ENCODE assay signal across 8 cellular contexts in genomic region chr5:54311178-54311811, GRCh38. TPM values are rescaled to one million over a fixed set of nuclear protein-coding genes. Genes with fewer than 3 reads are reported as not detected.
A peak's percentile ranks its signal among the peaks of the same experiment; 100 is the strongest.
DNase-seq lines count a peak whose midpoint lies in the region; ATAC-seq and TF ChIP-seq lines count a peak whose summit lies in the region.

No MANE protein-coding gene starts in this region.

- H3K27ac ChIP-seq in IMR-90 (ENCODE audit: insufficient read depth, low read length) (peak overlapping the region; percentile 79), iPS DF 6.9 (ENCODE audit: low read length) (no peak overlapping the region), skeletal muscle tissue (ENCODE audit: low read depth, low read length) (peak overlapping the region; percentile 74)

- H3K27me3 ChIP-seq in IMR-90 (ENCODE audit: control insufficient read depth, insufficient read depth, low read length) (peaks cover 3% of the 10 kb centered on the region; the same call in 1 of the 2 replicates), adipocyte (replicated peaks; ENCODE audit: control insufficient read depth, insufficient read depth, low read length) (no peaks in the 10 kb centered on the region), iPS DF 6.9 (ENCODE audit: control insufficient read depth, insufficient read depth, low read length) (no peaks in the 10 kb centered on the region), skeletal muscle tissue (ENCODE audit: control insufficient read depth in 3 of 3, insufficient read depth in 3 of 3, low read length in 3 of 3) (no peaks in the 10 kb centered on the region)

- dilution Hi-C loops in IMR-90 (cut with HindIII; ENCODE audit: low sequenced_read_pairs, unreplicated experiment): no loop called here

- H3K18ac ChIP-seq in IMR-90 (ENCODE audit: low read depth, low read length): peak overlapping the region; percentile 19; the same call in 1 of the 2 replicates

- H2BK5ac ChIP-seq in IMR-90 (ENCODE audit: low read depth, low read length, poor library complexity, severe bottlenecking): no peak overlapping the region

- peak; percentile 35 for DNase-seq in Daoy (ENCODE audit: low read depth)
- peak; percentile 26 for DNase-seq in IMR-90
- DNase-seq in adipocyte (ENCODE audit: low read depth): peak; percentile 68
- no peak for DNase-seq in iPS DF 6.9 (ENCODE audit: low read depth, low spot score)
- DNase-seq in islet precursor cell: no peak

- H3K9ac ChIP-seq in IMR-90 (ENCODE audit: low read depth, low read length) (peak overlapping the region; percentile 72), adipocyte (ENCODE audit: low read length) (peak overlapping the region; percentile 98), skeletal muscle tissue (ENCODE audit: low read depth in 1 of 3, low read length in 3 of 3) (peak overlapping the region; percentile 81 to 94 (median 93))

- H3K4ac ChIP-seq in IMR-90 (ENCODE audit: low read depth, low read length): peak overlapping the region; percentile 57

- no peaks in the 10 kb centered on the region; the same call in 1 of the 2 replicates for H3K9me1 ChIP-seq in IMR-90 (ENCODE audit: insufficient read depth, low read length)

- no peak overlapping the region; the same call in 1 of the 2 replicates for H2BK120ac ChIP-seq in IMR-90 (ENCODE audit: low read depth, low read length)

- H3K4me3 ChIP-seq in IMR-90 (ENCODE audit: insufficient read depth, low read depth, low read length): peak overlapping the region; percentile 62
- H3K4me3 ChIP-seq in adipocyte (ENCODE audit: low read length): peak overlapping the region; percentile 99
- H3K4me3 ChIP-seq in iPS DF 6.9 (ENCODE audit: low read length): peak overlapping the region; percentile 88; the same call in 1 of the 2 replicates
- H3K4me3 ChIP-seq in skeletal muscle tissue (ENCODE audit: low read length in 3 of 3): peak overlapping the region; percentile 92 to 97 (median 94)

- H2BK20ac ChIP-seq in IMR-90 (ENCODE audit: low read depth, low read length): no peak overlapping the region

- no TSS peak for BruUV-seq in IMR-90 (replicated peaks; lab: Mats Ljungman, UMichigan)

- no peaks in the 10 kb centered on the region; the same call in 1 of the 2 replicates for H3K4me1 ChIP-seq in IMR-90 (ENCODE audit: control insufficient read depth, insufficient read depth, low read length)
- H3K4me1 ChIP-seq in adipocyte (ENCODE audit: control insufficient read depth, insufficient read depth, low read length): peaks cover 18% of the 10 kb centered on the region
- H3K4me1 ChIP-seq in iPS DF 6.9 (ENCODE audit: control insufficient read depth, insufficient read depth, low read length): no peaks in the 10 kb centered on the region
- peaks cover 10 to 15% (median 14%) of the 10 kb centered on the region in 3 donors for H3K4me1 ChIP-seq in skeletal muscle tissue (ENCODE audit: control insufficient read depth in 3 of 3, insufficient read depth in 3 of 3, low read length in 3 of 3)

- no peak overlapping the region for H2AK5ac ChIP-seq in IMR-90 (ENCODE audit: low read depth, low read length)

- peaks cover 0 to 14% of the 10 kb centered on the region in 2 experiments; a peak in 2 of 4 replicates for H3K79me1 ChIP-seq in IMR-90 (ENCODE audit: low read depth in 1 of 2, low read length in 2 of 2)

- H3K36me3 ChIP-seq in IMR-90 (ENCODE audit: control insufficient read depth, insufficient read depth, low read length) (no peaks in the 10 kb centered on the region), adipocyte (ENCODE audit: control insufficient read depth, insufficient read depth, low read length, severe bottlenecking) (no peaks in the 10 kb centered on the region), iPS DF 6.9 (ENCODE audit: control insufficient read depth, insufficient read depth, low read length) (no peaks in the 10 kb centered on the region), skeletal muscle tissue (ENCODE audit: control insufficient read depth in 3 of 3, insufficient read depth in 3 of 3, low read length in 3 of 3) (no peaks in the 10 kb centered on the region)

- TF ChIP-seq CTCF in IMR-90 (conservative IDR thresholded peaks at IDR 0.05; ENCODE audit: low read depth, low read length): no peak

- H4K5ac ChIP-seq in IMR-90 (ENCODE audit: low read depth, low read length): peak overlapping the region; percentile 9; the same call in 1 of the 2 replicates

- no peak overlapping the region for H3K56ac ChIP-seq in IMR-90 (ENCODE audit: extremely low read depth, insufficient read depth, low read length)

- TF ChIP-seq POLR2A in IMR-90 (IDR thresholded peaks at IDR 0.05; ENCODE audit: low read depth, low read length): no peak

- intact Hi-C loops in IMR-90 (cut with micrococcal nuclease): loop anchor here (2.0 kb wide), 1 partner anchor 178 kb away; no protein-coding TSS in a partner anchor

- peak overlapping the region in 1 of 2 experiments; percentile 65; a peak in 1 of 4 replicates for H4K8ac ChIP-seq in IMR-90 (ENCODE audit: low read depth in 2 of 2, low read length in 2 of 2)

- ATAC-seq in IMR-90 (ENCODE audit: low read depth) (peak; percentile 5; the same call in 1 of the 2 replicates), HG03354 (IDR thresholded peaks at IDR 0.05; ENCODE audit: poor library complexity, severe bottlenecking, unreplicated experiment) (no peak), GM21526 (IDR thresholded peaks at IDR 0.05; ENCODE audit: low FRiP score, unreplicated experiment) (no peak)

- no peak for TF ChIP-seq RAD21 in IMR-90 (IDR thresholded peaks at IDR 0.05; ENCODE audit: low read length)

- peak overlapping the region; percentile 39 for H3K23ac ChIP-seq in IMR-90 (ENCODE audit: low read depth, low read length)

- H2AFZ ChIP-seq in IMR-90 (replicated peaks; ENCODE audit: low read length, poor library complexity): peak overlapping the region; percentile 91

- peak overlapping the region; percentile 39 for H2AK9ac ChIP-seq in IMR-90 (replicated peaks; ENCODE audit: low read depth, low read length, poor library complexity)

- POLR2A ChIA-PET in IMR-90 (lab: Charles Lee; ENCODE audit: unreplicated experiment): interaction anchor here (0.6 kb wide), 1 partner anchor 56 kb away, joined by 3 read pairs; no protein-coding TSS in a partner anchor

- H3K4me2 ChIP-seq in IMR-90 (ENCODE audit: low read depth, low read length): peak overlapping the region; percentile 95

- in situ Hi-C loops in IMR-90 (cut with MboI; ENCODE audit: low sequenced_read_pairs): no loop called here

- no peak overlapping the region for H4K91ac ChIP-seq in IMR-90 (ENCODE audit: insufficient read depth, low read depth, low read length)

- CTCF ChIA-PET in IMR-90 (lab: Yijun Ruan, JAX): interaction anchor here (0.6 to 2.4 kb wide), 11 partner anchors 16 to 1545 kb away, joined by 3 to 13 read pairs (median 3); no protein-coding TSS in a partner anchor

- no CpG with 5 or more reads among the region's 16 CpGs for WGBS in IMR-90 (ENCODE audit: extremely low coverage in 2 of 2, insufficient read length in 1 of 2), 2 experiments
- no CpG with 5 or more reads among the region's 16 CpGs for WGBS in iPS DF 6.9 (ENCODE audit: insufficient coverage, insufficient read length)

- H2BK15ac ChIP-seq in IMR-90 (ENCODE audit: low read depth, low read length): no peak overlapping the region; the same call in 2 of the 3 replicates

- H3K9me3 ChIP-seq in IMR-90 (ENCODE audit: control insufficient read depth, insufficient read depth, low read length) (no peaks in the 10 kb centered on the region), adipocyte (ENCODE audit: control insufficient read depth, low read length) (no peaks in the 10 kb centered on the region), iPS DF 6.9 (ENCODE audit: control insufficient read depth, insufficient read depth, low read length) (no peaks in the 10 kb centered on the region), skeletal muscle tissue (ENCODE audit: control insufficient read depth in 3 of 3, low read length in 3 of 3) (no peaks in the 10 kb centered on the region)

- no peaks in the 10 kb centered on the region; the same call in 1 of the 2 replicates for H4K20me1 ChIP-seq in IMR-90 (ENCODE audit: insufficient read depth, low read length)

- peak overlapping the region; percentile 84; the same call in 1 of the 2 replicates for H3K14ac ChIP-seq in IMR-90 (replicated peaks; ENCODE audit: low read depth, low read length)

TF ChIP-seq in IMR-90, 13 proteins besides CTCF, POLR2A, EP300 and RAD21:
- TF ChIP-seq RCOR1 (IDR thresholded peaks at IDR 0.05; ENCODE audit: insufficient replicate concordance, low read length): no peak
- TF ChIP-seq MAFK (IDR thresholded peaks at IDR 0.05; ENCODE audit: low read depth, low read length): no peak
- TF ChIP-seq FOS (IDR thresholded peaks at IDR 0.05; ENCODE audit: low read depth, low read length): no peak
- TF ChIP-seq SMC3 (IDR thresholded peaks at IDR 0.05; ENCODE audit: low read depth, low read length): no peak
TF ChIP-seq in IMR-90: peak in this region for 0.

RNA-seq across cellular contexts. Expression of gene ARL15, which starts 0.9 kb away (rescaled TPM):
- total RNA-seq in Daoy (2014; rRNA removed; shearing (Covaris generic)): 5.9 and 6.1 TPM in 2 replicates
- total RNA-seq in IMR-90 (2012; rRNA removed): 19.2 TPM in 2 replicates
- polyA plus RNA-seq in IMR-90 (2012; rRNA removed): 6.6 and 7.3 TPM in 2 replicates
- polyA plus RNA-seq in IMR-90 (2012; cell fraction: cytosol; rRNA removed): 2.2 and 4.1 TPM in 2 replicates
- polyA plus RNA-seq in IMR-90 (2012; cell fraction: nucleus; rRNA removed; ENCODE audit: low replicate concordance): 1.4 and 5.5 TPM in 2 replicates
- total RNA-seq in skeletal muscle tissue: 42.3 TPM

Comparison
In these comparisons a context has a peak if more than half of its experiments do, and no peak if none do; other contexts are left out.
1. DNase-seq: peak in Daoy (single experiment), IMR-90 (single experiment) and adipocyte (single experiment); none in iPS DF 6.9 (single experiment) and islet precursor cell (single experiment).
2. Peak in every context shown above with its lines, with median percentiles within 50 percentile points of each other: H3K4me3 ChIP-seq and H3K9ac ChIP-seq.